1 cellular context compared by ENCODE assay signal in the genomic region with DNA sequence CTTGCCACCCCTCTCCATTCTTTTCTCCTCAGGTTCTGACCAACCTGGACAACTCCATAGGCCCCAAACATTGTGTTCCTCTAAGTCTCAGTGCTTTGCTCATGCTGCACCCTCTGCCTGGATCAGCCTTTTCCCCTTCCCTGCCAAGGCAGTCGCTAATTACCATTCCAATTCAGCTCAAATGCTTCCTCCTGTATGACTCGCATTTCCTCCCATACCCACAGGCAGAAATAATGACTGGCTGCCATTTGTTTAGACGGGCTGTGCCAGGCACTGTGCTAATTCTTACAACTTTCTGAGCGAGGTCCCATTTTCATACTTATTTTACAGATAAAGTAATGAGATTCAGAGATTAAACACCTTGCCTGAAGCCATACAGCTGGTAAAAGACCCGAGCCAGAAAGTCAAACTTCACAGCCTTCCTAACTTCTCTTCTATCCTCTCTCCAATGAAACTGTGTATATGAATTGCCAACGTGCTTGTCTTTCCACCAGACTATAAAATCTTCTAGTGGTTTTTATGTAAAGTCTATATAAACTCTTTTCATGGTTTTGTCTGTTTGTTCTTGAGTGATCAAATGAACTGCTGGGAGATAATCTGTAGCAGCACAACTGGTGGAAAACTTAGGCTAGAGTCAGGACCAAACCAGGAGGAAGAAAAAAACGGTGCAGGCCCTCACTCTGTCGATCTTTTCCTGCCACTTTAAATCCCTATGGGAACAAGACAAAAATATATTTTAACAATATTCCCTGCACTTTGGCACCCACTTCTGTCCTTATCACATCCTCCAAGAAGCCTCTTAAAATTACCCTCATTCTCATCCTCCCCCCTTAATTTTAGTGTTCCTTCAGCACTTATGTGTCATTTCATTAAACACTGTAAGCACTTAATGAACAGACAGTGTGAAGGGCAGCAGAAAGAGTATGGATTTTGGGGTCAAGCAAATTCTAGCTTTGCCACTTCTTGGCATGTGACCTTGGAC.
TF ChIP-seq lines count a peak whose summit lies in the region.

No MANE protein-coding gene starts in this region.

TF ChIP-seq in GM23338, 12 proteins besides CTCF, POLR2A, EP300 and RAD21 (continued from another document):
- TF ChIP-seq, protein P1, sequence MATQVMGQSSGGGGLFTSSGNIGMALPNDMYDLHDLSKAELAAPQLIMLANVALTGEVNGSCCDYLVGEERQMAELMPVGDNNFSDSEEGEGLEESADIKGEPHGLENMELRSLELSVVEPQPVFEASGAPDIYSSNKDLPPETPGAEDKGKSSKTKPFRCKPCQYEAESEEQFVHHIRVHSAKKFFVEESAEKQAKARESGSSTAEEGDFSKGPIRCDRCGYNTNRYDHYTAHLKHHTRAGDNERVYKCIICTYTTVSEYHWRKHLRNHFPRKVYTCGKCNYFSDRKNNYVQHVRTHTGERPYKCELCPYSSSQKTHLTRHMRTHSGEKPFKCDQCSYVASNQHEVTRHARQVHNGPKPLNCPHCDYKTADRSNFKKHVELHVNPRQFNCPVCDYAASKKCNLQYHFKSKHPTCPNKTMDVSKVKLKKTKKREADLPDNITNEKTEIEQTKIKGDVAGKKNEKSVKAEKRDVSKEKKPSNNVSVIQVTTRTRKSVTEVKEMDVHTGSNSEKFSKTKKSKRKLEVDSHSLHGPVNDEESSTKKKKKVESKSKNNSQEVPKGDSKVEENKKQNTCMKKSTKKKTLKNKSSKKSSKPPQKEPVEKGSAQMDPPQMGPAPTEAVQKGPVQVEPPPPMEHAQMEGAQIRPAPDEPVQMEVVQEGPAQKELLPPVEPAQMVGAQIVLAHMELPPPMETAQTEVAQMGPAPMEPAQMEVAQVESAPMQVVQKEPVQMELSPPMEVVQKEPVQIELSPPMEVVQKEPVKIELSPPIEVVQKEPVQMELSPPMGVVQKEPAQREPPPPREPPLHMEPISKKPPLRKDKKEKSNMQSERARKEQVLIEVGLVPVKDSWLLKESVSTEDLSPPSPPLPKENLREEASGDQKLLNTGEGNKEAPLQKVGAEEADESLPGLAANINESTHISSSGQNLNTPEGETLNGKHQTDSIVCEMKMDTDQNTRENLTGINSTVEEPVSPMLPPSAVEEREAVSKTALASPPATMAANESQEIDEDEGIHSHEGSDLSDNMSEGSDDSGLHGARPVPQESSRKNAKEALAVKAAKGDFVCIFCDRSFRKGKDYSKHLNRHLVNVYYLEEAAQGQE (IDR thresholded peaks at IDR 0.05; ENCODE audit: unreplicated experiment): no peak
- TF ChIP-seq JUNB (IDR thresholded peaks at IDR 0.05; ENCODE audit: unreplicated experiment) (no peak), EZH2phosphoT487 (IDR thresholded peaks at IDR 0.05; ENCODE audit: unreplicated experiment) (no peak), POLR2AphosphoS5 (IDR thresholded peaks at IDR 0.05; ENCODE audit: low read depth) (no peak), ZNF331 (CRISPR knock-in tag; IDR thresholded peaks at IDR 0.05; ENCODE audit: low read depth) (no peak), CREB1 (CRISPR knock-in tag; IDR thresholded peaks at IDR 0.05; ENCODE audit: low read depth) (no peak), EZH2 (IDR thresholded peaks at IDR 0.05; ENCODE audit: low read depth, unreplicated experiment) (no peak)
- TF ChIP-seq, protein P2, sequence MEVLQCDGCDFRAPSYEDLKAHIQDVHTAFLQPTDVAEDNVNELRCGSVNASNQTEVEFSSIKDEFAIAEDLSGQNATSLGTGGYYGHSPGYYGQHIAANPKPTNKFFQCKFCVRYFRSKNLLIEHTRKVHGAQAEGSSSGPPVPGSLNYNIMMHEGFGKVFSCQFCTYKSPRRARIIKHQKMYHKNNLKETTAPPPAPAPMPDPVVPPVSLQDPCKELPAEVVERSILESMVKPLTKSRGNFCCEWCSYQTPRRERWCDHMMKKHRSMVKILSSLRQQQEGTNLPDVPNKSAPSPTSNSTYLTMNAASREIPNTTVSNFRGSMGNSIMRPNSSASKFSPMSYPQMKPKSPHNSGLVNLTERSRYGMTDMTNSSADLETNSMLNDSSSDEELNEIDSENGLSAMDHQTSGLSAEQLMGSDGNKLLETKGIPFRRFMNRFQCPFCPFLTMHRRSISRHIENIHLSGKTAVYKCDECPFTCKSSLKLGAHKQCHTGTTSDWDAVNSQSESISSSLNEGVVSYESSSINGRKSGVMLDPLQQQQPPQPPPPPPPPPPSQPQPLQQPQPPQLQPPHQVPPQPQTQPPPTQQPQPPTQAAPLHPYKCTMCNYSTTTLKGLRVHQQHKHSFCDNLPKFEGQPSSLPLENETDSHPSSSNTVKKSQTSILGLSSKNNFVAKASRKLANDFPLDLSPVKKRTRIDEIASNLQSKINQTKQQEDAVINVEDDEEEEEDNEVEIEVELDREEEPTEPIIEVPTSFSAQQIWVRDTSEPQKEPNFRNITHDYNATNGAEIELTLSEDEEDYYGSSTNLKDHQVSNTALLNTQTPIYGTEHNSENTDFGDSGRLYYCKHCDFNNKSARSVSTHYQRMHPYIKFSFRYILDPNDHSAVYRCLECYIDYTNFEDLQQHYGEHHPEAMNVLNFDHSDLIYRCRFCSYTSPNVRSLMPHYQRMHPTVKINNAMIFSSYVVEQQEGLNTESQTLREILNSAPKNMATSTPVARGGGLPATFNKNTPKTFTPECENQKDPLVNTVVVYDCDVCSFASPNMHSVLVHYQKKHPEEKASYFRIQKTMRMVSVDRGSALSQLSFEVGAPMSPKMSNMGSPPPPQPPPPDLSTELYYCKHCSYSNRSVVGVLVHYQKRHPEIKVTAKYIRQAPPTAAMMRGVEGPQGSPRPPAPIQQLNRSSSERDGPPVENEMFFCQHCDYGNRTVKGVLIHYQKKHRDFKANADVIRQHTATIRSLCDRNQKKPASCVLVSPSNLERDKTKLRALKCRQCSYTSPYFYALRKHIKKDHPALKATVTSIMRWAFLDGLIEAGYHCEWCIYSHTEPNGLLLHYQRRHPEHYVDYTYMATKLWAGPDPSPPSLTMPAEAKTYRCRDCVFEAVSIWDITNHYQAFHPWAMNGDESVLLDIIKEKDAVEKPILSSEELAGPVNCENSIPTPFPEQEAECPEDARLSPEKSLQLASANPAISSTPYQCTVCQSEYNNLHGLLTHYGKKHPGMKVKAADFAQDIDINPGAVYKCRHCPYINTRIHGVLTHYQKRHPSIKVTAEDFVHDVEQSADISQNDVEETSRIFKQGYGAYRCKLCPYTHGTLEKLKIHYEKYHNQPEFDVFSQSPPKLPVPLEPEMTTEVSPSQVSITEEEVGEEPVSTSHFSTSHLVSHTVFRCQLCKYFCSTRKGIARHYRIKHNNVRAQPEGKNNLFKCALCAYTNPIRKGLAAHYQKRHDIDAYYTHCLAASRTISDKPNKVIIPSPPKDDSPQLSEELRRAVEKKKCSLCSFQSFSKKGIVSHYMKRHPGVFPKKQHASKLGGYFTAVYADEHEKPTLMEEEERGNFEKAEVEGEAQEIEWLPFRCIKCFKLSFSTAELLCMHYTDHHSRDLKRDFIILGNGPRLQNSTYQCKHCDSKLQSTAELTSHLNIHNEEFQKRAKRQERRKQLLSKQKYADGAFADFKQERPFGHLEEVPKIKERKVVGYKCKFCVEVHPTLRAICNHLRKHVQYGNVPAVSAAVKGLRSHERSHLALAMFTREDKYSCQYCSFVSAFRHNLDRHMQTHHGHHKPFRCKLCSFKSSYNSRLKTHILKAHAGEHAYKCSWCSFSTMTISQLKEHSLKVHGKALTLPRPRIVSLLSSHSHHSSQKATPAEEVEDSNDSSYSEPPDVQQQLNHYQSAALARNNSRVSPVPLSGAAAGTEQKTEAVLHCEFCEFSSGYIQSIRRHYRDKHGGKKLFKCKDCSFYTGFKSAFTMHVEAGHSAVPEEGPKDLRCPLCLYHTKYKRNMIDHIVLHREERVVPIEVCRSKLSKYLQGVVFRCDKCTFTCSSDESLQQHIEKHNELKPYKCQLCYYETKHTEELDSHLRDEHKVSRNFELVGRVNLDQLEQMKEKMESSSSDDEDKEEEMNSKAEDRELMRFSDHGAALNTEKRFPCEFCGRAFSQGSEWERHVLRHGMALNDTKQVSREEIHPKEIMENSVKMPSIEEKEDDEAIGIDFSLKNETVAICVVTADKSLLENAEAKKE (CRISPR knock-in tag; IDR thresholded peaks at IDR 0.05): no peak
- TF ChIP-seq, protein P3, sequence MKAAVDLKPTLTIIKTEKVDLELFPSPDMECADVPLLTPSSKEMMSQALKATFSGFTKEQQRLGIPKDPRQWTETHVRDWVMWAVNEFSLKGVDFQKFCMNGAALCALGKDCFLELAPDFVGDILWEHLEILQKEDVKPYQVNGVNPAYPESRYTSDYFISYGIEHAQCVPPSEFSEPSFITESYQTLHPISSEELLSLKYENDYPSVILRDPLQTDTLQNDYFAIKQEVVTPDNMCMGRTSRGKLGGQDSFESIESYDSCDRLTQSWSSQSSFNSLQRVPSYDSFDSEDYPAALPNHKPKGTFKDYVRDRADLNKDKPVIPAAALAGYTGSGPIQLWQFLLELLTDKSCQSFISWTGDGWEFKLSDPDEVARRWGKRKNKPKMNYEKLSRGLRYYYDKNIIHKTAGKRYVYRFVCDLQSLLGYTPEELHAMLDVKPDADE (IDR thresholded peaks at IDR 0.05): no peak
